ENCODE assay signal across 8 cellular contexts in the genomic region with DNA sequence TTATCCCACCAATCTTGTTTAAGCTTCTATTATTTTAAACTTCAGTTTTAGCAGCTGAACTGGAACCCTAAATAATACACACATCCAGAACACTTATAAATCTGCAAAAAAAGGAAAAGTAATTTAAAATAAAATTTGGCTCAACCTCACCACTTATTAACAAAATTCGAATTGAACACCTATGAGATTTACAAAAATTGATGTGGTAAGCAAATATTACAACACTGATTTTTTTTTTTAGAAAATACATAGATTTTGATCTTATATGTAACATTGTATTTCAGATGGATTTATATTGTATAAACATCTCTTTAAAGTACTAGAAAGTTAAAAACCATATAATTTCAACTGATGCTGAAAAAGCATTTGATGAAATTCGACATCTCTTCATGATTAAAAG.
"Had no signal": no experiment of that assay in that cellular context is flagged by ENCODE, and none has a peak within 500 bp of the region (broad histone marks: within the 10 kb centered on the region; RNA-seq: fewer than 3 reads in every experiment).

No MANE protein-coding gene starts in this region.

- H3K9me3 ChIP-seq: HAP-1 had no signal

- ATAC-seq: HCT116 had no signal

- H2AFZ ChIP-seq: GM23248 had no signal

- H3K27ac ChIP-seq: GM23248, HL-60 had no signal

- H3K9ac ChIP-seq: GM23248 had no signal

- DNase-seq: GM23248, GOT3, H7, HFFc6, KG1 had no signal

- H3K4me1 ChIP-seq: HAP-1 had no signal

- H3K4me3 ChIP-seq: GM23248, HAP-1 had no signal

- H3K36me3 ChIP-seq: HAP-1 had no signal
